In genomic region chr1:40102896-40103295, GRCh38 we compare ENCODE assay signal across 2 cellular contexts.
TF ChIP-seq lines count a peak whose summit lies in the region.

No MANE protein-coding gene starts in this region.

TF ChIP-seq in HepG2, 621 proteins besides CTCF, POLR2A, EP300 and RAD21:
- TF ChIP-seq SETDB1 (CRISPR knock-in tag; IDR thresholded peaks at IDR 0.05; ENCODE audit: borderline replicate concordance) (no peak), TEAD2 (CRISPR knock-in tag; IDR thresholded peaks at IDR 0.05) (no peak), SRSF9 (IDR thresholded peaks at IDR 0.05; ENCODE audit: borderline replicate concordance, insufficient read depth, low read depth, low read length, poor library complexity, severe bottlenecking) (no peak), ZNF790 (CRISPR knock-in tag; IDR thresholded peaks at IDR 0.05; ENCODE audit: borderline replicate concordance) (no peak), XBP1 (CRISPR knock-in tag; IDR thresholded peaks at IDR 0.05) (no peak), ZFP1 (CRISPR knock-in tag; IDR thresholded peaks at IDR 0.05) (peak; percentile 94)

TF ChIP-seq in K562, 482 proteins besides CTCF, POLR2A, EP300 and RAD21:
- TF ChIP-seq TRIM24 (IDR thresholded peaks at IDR 0.05) (peak in 1 of 2 experiments; percentile 24; a peak in 1 of 4 replicates), PHF8 (IDR thresholded peaks at IDR 0.05; ENCODE audit: borderline replicate concordance, low read length) (no peak), CBX3 (IDR thresholded peaks at IDR 0.05; ENCODE audit: borderline replicate concordance in 1 of 2, low read length in 2 of 2) (0 out of 3 replicates have a peak, but pooled peaks of 1 of the 2 experiments have one; percentile 28), SMARCA5 (IDR thresholded peaks at IDR 0.05) (no peak), NFIX (CRISPR knock-in tag; IDR thresholded peaks at IDR 0.05; ENCODE audit: low read depth) (no peak), ZNF785 (CRISPR knock-in tag; IDR thresholded peaks at IDR 0.05) (no peak), MTA3 (IDR thresholded peaks at IDR 0.05; ENCODE audit: borderline replicate concordance) (no peak), ETS1 (conservative IDR thresholded peaks at IDR 0.05; ENCODE audit: control insufficient read depth, low read depth, low read length) (no peak), POLR3G (IDR thresholded peaks at IDR 0.05; ENCODE audit: extremely low read depth, insufficient read length, insufficient replicate concordance) (no peak), PCBP1 (IDR thresholded peaks at IDR 0.05; ENCODE audit: low read depth, low read length, poor library complexity, severe bottlenecking) (no peak), GTF2B (IDR thresholded peaks at IDR 0.05; ENCODE audit: extremely low read depth, insufficient read length) (no peak), ZNF75A (CRISPR knock-in tag; IDR thresholded peaks at IDR 0.05) (no peak), TBL1XR1 (IDR thresholded peaks at IDR 0.05; ENCODE audit: low read length in 2 of 2) (no peak), ZBED1 (IDR thresholded peaks at IDR 0.05) (no peak), STAT5A (IDR thresholded peaks at IDR 0.05; ENCODE audit: borderline replicate concordance, low read length) (no peak), ZSCAN29 (IDR thresholded peaks at IDR 0.05) (no peak), TRIM28 (IDR thresholded peaks at IDR 0.05) (peak; percentile 54; the same call in 1 of the 2 replicates), ZFP1 (CRISPR knock-in tag; IDR thresholded peaks at IDR 0.05) (peak; percentile 95)
- TF ChIP-seq, protein P1, sequence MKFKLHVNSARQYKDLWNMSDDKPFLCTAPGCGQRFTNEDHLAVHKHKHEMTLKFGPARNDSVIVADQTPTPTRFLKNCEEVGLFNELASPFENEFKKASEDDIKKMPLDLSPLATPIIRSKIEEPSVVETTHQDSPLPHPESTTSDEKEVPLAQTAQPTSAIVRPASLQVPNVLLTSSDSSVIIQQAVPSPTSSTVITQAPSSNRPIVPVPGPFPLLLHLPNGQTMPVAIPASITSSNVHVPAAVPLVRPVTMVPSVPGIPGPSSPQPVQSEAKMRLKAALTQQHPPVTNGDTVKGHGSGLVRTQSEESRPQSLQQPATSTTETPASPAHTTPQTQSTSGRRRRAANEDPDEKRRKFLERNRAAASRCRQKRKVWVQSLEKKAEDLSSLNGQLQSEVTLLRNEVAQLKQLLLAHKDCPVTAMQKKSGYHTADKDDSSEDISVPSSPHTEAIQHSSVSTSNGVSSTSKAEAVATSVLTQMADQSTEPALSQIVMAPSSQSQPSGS (CRISPR knock-in tag; IDR thresholded peaks at IDR 0.05): no peak
- TF ChIP-seq, protein P2, sequence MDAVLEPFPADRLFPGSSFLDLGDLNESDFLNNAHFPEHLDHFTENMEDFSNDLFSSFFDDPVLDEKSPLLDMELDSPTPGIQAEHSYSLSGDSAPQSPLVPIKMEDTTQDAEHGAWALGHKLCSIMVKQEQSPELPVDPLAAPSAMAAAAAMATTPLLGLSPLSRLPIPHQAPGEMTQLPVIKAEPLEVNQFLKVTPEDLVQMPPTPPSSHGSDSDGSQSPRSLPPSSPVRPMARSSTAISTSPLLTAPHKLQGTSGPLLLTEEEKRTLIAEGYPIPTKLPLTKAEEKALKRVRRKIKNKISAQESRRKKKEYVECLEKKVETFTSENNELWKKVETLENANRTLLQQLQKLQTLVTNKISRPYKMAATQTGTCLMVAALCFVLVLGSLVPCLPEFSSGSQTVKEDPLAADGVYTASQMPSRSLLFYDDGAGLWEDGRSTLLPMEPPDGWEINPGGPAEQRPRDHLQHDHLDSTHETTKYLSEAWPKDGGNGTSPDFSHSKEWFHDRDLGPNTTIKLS (IDR thresholded peaks at IDR 0.05; ENCODE audit: borderline replicate concordance, low read depth): no peak
